ENCODE assay signal across 10 cellular contexts in genomic region chr20:50381053-50381732, GRCh38.
DNase-seq lines count a peak whose midpoint lies in the region; ATAC-seq and TF ChIP-seq lines count a peak whose summit lies in the region.
"Had no signal": no experiment of that assay in that cellular context is flagged by ENCODE, and none has a peak within 500 bp of the region (broad histone marks: within the 10 kb centered on the region; RNA-seq: fewer than 3 reads in every experiment).

No MANE protein-coding gene starts in this region.

- peaks cover 50% of the 10 kb centered on the region for H3K4me1 Mint-ChIP-seq in CD8-positive, alpha-beta T cell (ENCODE audit: low read depth)
- H3K4me1 Mint-ChIP-seq in activated naive CD8-positive, alpha-beta T cell treated with anti-CD3 and anti-CD28 coated beads, Interleukin-2, amount 50 U/mL, for 24 hours: peaks cover 47% of the 10 kb centered on the region
- H3K4me1 Mint-ChIP-seq in progenitor cell of endocrine pancreas (ENCODE audit: low read depth): no peaks in the 10 kb centered on the region

- peak overlapping the region; percentile 35 for H3K4me3 Mint-ChIP-seq in CD8-positive, alpha-beta T cell
- no peak overlapping the region for H3K4me3 Mint-ChIP-seq in activated naive CD8-positive, alpha-beta T cell treated with anti-CD3 and anti-CD28 coated beads, Interleukin-2, amount 50 U/mL, for 24 hours
- no peak overlapping the region for H3K4me3 Mint-ChIP-seq in progenitor cell of endocrine pancreas (ENCODE audit: low read depth)

- H3K9ac ChIP-seq in muscle layer of colon (ENCODE audit: low read length): no peak overlapping the region

- intact Hi-C loops in CD8-positive, alpha-beta T cell (cut with DNase I, micrococcal nuclease): no loop called here
- intact Hi-C loops in posterior vena cava (cut with DNase I): loop anchor here (5.0 to 10.0 kb wide), 3 partner anchors 86 to 189 kb away; partner anchors contain the start of gene CEBPB (in 1 of the 2)

- ATAC-seq in CD8-positive, alpha-beta T cell: no peak
- no peak for ATAC-seq in activated naive CD8-positive, alpha-beta T cell treated with anti-CD3 and anti-CD28 coated beads, Interleukin-2, amount 50 U/mL, for 24 hours
- ATAC-seq in HG03139 (IDR thresholded peaks at IDR 0.05; ENCODE audit: unreplicated experiment): no peak

- H3K36me3 Mint-ChIP-seq in CD8-positive, alpha-beta T cell: no peaks in the 10 kb centered on the region
- no peaks in the 10 kb centered on the region for H3K36me3 Mint-ChIP-seq in activated naive CD8-positive, alpha-beta T cell treated with anti-CD3 and anti-CD28 coated beads, Interleukin-2, amount 50 U/mL, for 24 hours (ENCODE audit: low read depth)
- H3K36me3 Mint-ChIP-seq in progenitor cell of endocrine pancreas (ENCODE audit: insufficient read depth): no peaks in the 10 kb centered on the region

- peak; percentile 17; the same call in 1 of the 2 replicates for TF ChIP-seq CTCF in 22Rv1 (IDR thresholded peaks at IDR 0.05)
- TF ChIP-seq CTCF in CD8-positive, alpha-beta T cell (IDR thresholded peaks at IDR 0.05): no peak
- TF ChIP-seq CTCF in progenitor cell of endocrine pancreas (IDR thresholded peaks at IDR 0.05; ENCODE audit: unreplicated experiment): no peak

- H3K4me3 ChIP-seq in CD8-positive, alpha-beta T cell (ENCODE audit: low read depth, low read length): no peak overlapping the region
- H3K4me3 ChIP-seq in muscle layer of colon (ENCODE audit: low read depth in 1 of 2, low read length in 2 of 2): no peak overlapping the region

- H3K9me3 ChIP-seq in CD8-positive, alpha-beta T cell (ENCODE audit: low read length): no peaks in the 10 kb centered on the region
- no peaks in the 10 kb centered on the region for H3K9me3 ChIP-seq in muscle layer of colon (ENCODE audit: low read length)

- no peak for DNase-seq in CD8-positive, alpha-beta T cell
- DNase-seq in activated naive CD8-positive, alpha-beta T cell treated with anti-CD3 and anti-CD28 coated beads, Interleukin-2, amount 50 U/mL, for 24 hours: no peak
- no peak for DNase-seq in anterior cingulate cortex (lab: John Stamatoyannopoulos, UW)
- DNase-seq in posterior vena cava (ENCODE audit: low spot score): no peak
- no peak for DNase-seq in progenitor cell of endocrine pancreas (ENCODE audit: low spot score, unreplicated experiment)
- DNase-seq: activated CD8-positive, alpha-beta memory T cell treated with anti-CD3 and anti-CD28 coated beads for 24 hours; left cardiac atrium had no signal

- no peaks in the 10 kb centered on the region for H3K36me3 ChIP-seq in CD8-positive, alpha-beta T cell (ENCODE audit: insufficient read depth, low read length)
- H3K36me3 ChIP-seq in muscle layer of colon (ENCODE audit: insufficient read depth, low read length): no peaks in the 10 kb centered on the region

- H3K27ac Mint-ChIP-seq in CD8-positive, alpha-beta T cell: peak overlapping the region; percentile 23
- peak overlapping the region; percentile 65 for H3K27ac Mint-ChIP-seq in activated naive CD8-positive, alpha-beta T cell treated with anti-CD3 and anti-CD28 coated beads, Interleukin-2, amount 50 U/mL, for 24 hours
- no peak overlapping the region for H3K27ac Mint-ChIP-seq in progenitor cell of endocrine pancreas

- CTCF ChIA-PET in CD8-positive, alpha-beta T cell (lab: Charles Lee): no interaction called here

- no peaks in the 10 kb centered on the region for H3K27me3 ChIP-seq in CD8-positive, alpha-beta T cell (ENCODE audit: insufficient read depth, low read length)
- no peaks in the 10 kb centered on the region for H3K27me3 ChIP-seq in muscle layer of colon (ENCODE audit: control insufficient read depth in 1 of 2, insufficient read depth in 2 of 2, low read length in 2 of 2)

- peaks cover 26% of the 10 kb centered on the region for H3K4me1 ChIP-seq in CD8-positive, alpha-beta T cell (ENCODE audit: insufficient read depth, low read length)
- peaks cover 47% of the 10 kb centered on the region for H3K4me1 ChIP-seq in muscle layer of colon (ENCODE audit: insufficient read depth, low read length)

- POLR2A ChIA-PET in CD8-positive, alpha-beta T cell (lab: Charles Lee): no interaction called here

- no peaks in the 10 kb centered on the region for H3K9me3 Mint-ChIP-seq in CD8-positive, alpha-beta T cell
- no peaks in the 10 kb centered on the region for H3K9me3 Mint-ChIP-seq in activated naive CD8-positive, alpha-beta T cell treated with anti-CD3 and anti-CD28 coated beads, Interleukin-2, amount 50 U/mL, for 24 hours
- H3K9me3 Mint-ChIP-seq in progenitor cell of endocrine pancreas (ENCODE audit: low read depth): no peaks in the 10 kb centered on the region

- no peak overlapping the region for H3K27ac ChIP-seq in 22Rv1
- H3K27ac ChIP-seq in CD8-positive, alpha-beta T cell (ENCODE audit: low read depth, low read length): no peak overlapping the region
- peak overlapping the region; percentile 46 for H3K27ac ChIP-seq in muscle layer of colon (ENCODE audit: low read depth, low read length)

- H3K27me3 Mint-ChIP-seq in CD8-positive, alpha-beta T cell (ENCODE audit: low read depth): no peaks in the 10 kb centered on the region
- H3K27me3 Mint-ChIP-seq in activated naive CD8-positive, alpha-beta T cell treated with anti-CD3 and anti-CD28 coated beads, Interleukin-2, amount 50 U/mL, for 24 hours: peaks cover 2% of the 10 kb centered on the region
- peaks cover 35% of the 10 kb centered on the region for H3K27me3 Mint-ChIP-seq in progenitor cell of endocrine pancreas

Comparison
In these comparisons a context has a peak if more than half of its experiments do, and no peak if none do; other contexts are left out.
1. intact Hi-C loops: an anchor here in posterior vena cava (5.0 to 10.0 kb wide); none called in CD8-positive, alpha-beta T cell.